Comparison of ENCODE assay signal across 21 cellular contexts in the genomic region with DNA sequence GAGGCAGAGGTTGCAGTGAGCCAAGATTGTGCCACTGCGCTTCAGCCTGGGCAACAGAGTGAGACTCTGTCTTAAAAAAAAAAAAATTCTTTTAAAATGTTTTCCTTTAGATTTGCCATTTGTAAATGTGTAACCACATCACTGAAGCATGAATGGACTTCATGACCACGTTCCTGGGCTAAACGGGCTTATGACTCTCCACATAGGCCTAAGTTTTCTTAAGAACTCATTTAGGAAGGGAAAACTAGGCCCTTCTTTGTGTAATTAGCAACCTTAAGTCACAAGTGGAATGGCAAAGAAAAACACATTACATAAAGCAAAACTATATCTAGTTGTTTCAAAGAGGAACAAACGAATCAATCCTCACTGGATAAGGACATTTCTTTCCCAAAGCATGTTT.
"Had no signal": no experiment of that assay in that cellular context is flagged by ENCODE, and none has a peak within 500 bp of the region (broad histone marks: within the 10 kb centered on the region; RNA-seq: fewer than 3 reads in every experiment).

No MANE protein-coding gene starts in this region.

- DNase-seq: activated CD4-positive, alpha-beta memory T cell treated with anti-CD3 and anti-CD28 coated beads for 36 hours; activated CD4-positive, alpha-beta T cell treated with anti-CD3 and anti-CD28 coated beads for 36 hours; activated CD8-positive, alpha-beta memory T cell treated with anti-CD3 and anti-CD28 coated beads, Interleukin-2, amount 10 ng/mL, durations not matched to agents 7 days and 5 days; activated naive CD4-positive, alpha-beta T cell treated with anti-CD3 and anti-CD28 coated beads, Interleukin-2, amount 50 U/mL, for 16 hours; activated T-cell treated with anti-CD3 and anti-CD28 coated beads, Interleukin-2, amount 50 U/mL, for 1 hour; adrenal gland; central memory CD4-positive, alpha-beta T cell; esophagus squamous epithelium; glutamatergic neuron; hypothalamus; left cardiac atrium; naive B cell; stimulated activated CD4-positive, alpha-beta T cell treated with anti-CD3 and anti-CD28 coated beads, Interleukin-4, amount 100 ng/mL, for 24 hours; stimulated activated CD8-positive, alpha-beta memory T cell treated with anti-CD3 and anti-CD28 coated beads, Interleukin-4, amount 100 ng/mL, for 48 hours; stimulated activated naive CD4-positive, alpha-beta T cell treated with Interleukin-2 at 50 U/mL for 16 hours; substantia nigra; upper lobe of left lung; WERI-Rb-1 had no signal

- H3K27ac ChIP-seq: adrenal gland, coronary artery, parathyroid adenoma, WERI-Rb-1 had no signal

- H3K79me2 ChIP-seq: parathyroid adenoma had no signal

- H3K4me3 ChIP-seq: adrenal gland, coronary artery, esophagus squamous epithelium, lung, upper lobe of left lung had no signal

- H3K27me3 ChIP-seq: adrenal gland, esophagus squamous epithelium, upper lobe of left lung had no signal

- H3K9ac ChIP-seq: parathyroid adenoma had no signal

- H2AFZ ChIP-seq: parathyroid adenoma had no signal

- H3K4me1 ChIP-seq: parathyroid adenoma had no signal

- H3K36me3 ChIP-seq: upper lobe of left lung, WERI-Rb-1 had no signal

- ATAC-seq: activated CD4-positive, alpha-beta T cell treated with anti-CD3 and anti-CD28 coated beads for 36 hours; activated CD8-positive, alpha-beta memory T cell treated with anti-CD3 and anti-CD28 coated beads, Interleukin-2, amount 10 ng/mL, durations not matched to agents 7 days and 5 days; left cardiac atrium had no signal

- H3K9me3 ChIP-seq: adrenal gland, esophagus squamous epithelium, upper lobe of left lung had no signal
